ENCODE assay signal across 8 cellular contexts in the genomic region with DNA sequence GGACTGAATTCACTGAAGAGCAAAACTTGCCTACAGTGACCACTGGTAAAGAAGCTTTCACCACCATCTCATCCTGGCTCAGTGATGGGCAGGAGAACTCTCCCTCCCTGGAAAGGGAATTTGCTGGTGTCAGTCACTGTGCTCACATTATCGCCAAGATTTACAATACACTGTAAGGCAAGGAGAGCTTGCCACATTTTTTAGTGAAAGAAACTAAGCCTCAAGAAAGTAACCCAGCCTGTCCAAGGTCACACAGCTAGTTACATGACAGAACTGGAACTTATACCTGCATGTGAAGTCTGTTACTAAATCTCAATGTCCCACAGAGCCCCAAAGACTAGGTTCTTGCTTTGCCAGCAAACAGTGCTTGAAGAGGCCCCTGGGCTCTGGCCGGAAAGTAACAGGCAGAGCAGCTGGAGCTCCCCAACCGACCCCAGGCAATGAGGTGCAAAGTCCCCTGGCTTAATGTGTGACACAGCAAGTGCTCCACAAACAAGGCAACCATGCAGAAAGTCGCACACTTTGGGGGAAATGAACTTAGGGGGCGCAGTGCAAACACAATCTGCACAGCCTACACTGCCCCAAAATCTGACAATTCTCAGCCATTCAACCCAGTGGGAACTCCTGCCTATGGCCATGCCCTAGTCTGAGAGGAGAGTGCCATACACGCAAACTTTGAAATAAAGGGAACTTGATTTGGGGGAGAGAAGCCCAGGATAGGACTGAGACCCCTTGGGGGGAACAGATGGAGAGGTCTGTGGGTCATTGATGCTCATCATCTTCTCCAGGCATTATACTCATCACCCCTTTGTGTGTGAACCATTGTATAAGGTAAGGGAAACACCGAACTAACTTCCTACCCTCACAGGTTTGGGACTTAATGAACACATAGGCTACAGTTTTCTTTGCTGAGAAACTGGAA. TPM values are rescaled to one million over a fixed set of nuclear protein-coding genes. Genes with fewer than 3 reads are reported as not detected.
DNase-seq lines count a peak whose midpoint lies in the region; ATAC-seq and TF ChIP-seq lines count a peak whose summit lies in the region.

No MANE protein-coding gene starts in this region.

- H3K4me3 ChIP-seq in cardiac muscle cell (peak overlapping the region; percentile 6), esophagus (ENCODE audit: low read depth in 1 of 2, low read length in 2 of 2) (peak overlapping the region; percentile 77 to 91), ovary (peak overlapping the region; percentile 96)

- H3K27ac ChIP-seq in cardiac muscle cell: peak overlapping the region; percentile 22
- peak overlapping the region; percentile 100 for H3K27ac ChIP-seq in VCaP
- peak overlapping the region; percentile 94 to 95 for H3K27ac ChIP-seq in esophagus (ENCODE audit: low read depth in 2 of 2, low read length in 1 of 2)
- no peak overlapping the region for H3K27ac ChIP-seq in ovary

- H3K27me3 ChIP-seq in cardiac muscle cell (no peaks in the 10 kb centered on the region), esophagus (ENCODE audit: control insufficient read depth in 1 of 2, insufficient read depth in 2 of 2, low read length in 2 of 2) (no peaks in the 10 kb centered on the region), ovary (no peaks in the 10 kb centered on the region)

- no peaks in the 10 kb centered on the region for H3K36me3 ChIP-seq in cardiac muscle cell
- peaks cover 0 to 3% of the 10 kb centered on the region in 2 donors for H3K36me3 ChIP-seq in esophagus (ENCODE audit: control insufficient read depth in 2 of 2, insufficient read depth in 2 of 2, low read length in 1 of 2)
- no peaks in the 10 kb centered on the region for H3K36me3 ChIP-seq in ovary

- TF ChIP-seq CTCF in cardiac muscle cell (IDR thresholded peaks at IDR 0.05; ENCODE audit: low read depth, low read length) (no peak), VCaP (conservative IDR thresholded peaks at IDR 0.05) (no peak), ovary (IDR thresholded peaks at IDR 0.05) (no peak)

- no peak for TF ChIP-seq EP300 in ovary (IDR thresholded peaks at IDR 0.05)

- DNase-seq in cardiac muscle cell (ENCODE audit: low read depth in 1 of 2, low spot score in 1 of 2) (no peak), Right ventricle myocardium inferior (ENCODE audit: missing footprints) (no peak), ovary (peak in 1 of 5 donors; percentile 22), SKM-1 treated with dmso at 0.1 percent for 144 hours (lab: John Stamatoyannopoulos, UW; ENCODE audit: unreplicated experiment) (no peak), AG08396 (ENCODE audit: low spot score) (no peak), dermis blood vessel endothelial cell (no peak)

- 17 to 21% methylated on average over 7 of the region's 7 CpGs for WGBS in esophagus, 2 donors
- WGBS in ovary, 3 donors: 55 to 57% (median 55%) methylated on average over 7 of the region's 7 CpGs

- no peak for TF ChIP-seq POLR2A in ovary (IDR thresholded peaks at IDR 0.05)

- intact Hi-C loops in Right ventricle myocardium inferior (cut with DNase I) (loop anchor here (5.0 kb wide), 1 partner anchor 148 kb away; no protein-coding TSS in a partner anchor), ovary (cut with DNase I) (no loop called here)

- no peak for ATAC-seq in Right ventricle myocardium inferior

- H3K9me3 ChIP-seq in cardiac muscle cell (ENCODE audit: low read depth) (no peaks in the 10 kb centered on the region), esophagus (ENCODE audit: control insufficient read depth in 2 of 2, insufficient read depth in 1 of 2, low read depth in 1 of 2, low read length in 1 of 2) (no peaks in the 10 kb centered on the region), ovary (no peaks in the 10 kb centered on the region)

- H3K4me1 ChIP-seq in cardiac muscle cell (ENCODE audit: low read depth) (peaks cover 34% of the 10 kb centered on the region), esophagus (ENCODE audit: control insufficient read depth in 2 of 2, insufficient read depth in 2 of 2, low read length in 1 of 2) (peaks cover 13 to 20% of the 10 kb centered on the region in 2 donors), ovary (ENCODE audit: insufficient read depth) (peaks cover 23% of the 10 kb centered on the region)

RNA-seq across cellular contexts. Expression of gene BCL2L1, which starts 1.9 kb away (rescaled TPM):
- total RNA-seq in cardiac muscle cell (74.6 and 81.2 TPM in 2 replicates), Right ventricle myocardium inferior (55.2 TPM), ovary (10 to 100 TPM; 21.7 to 65.1 (median 40.4) TPM), dermis blood vessel endothelial cell (46.1 and 62.9 TPM in 2 replicates)
- polyA plus RNA-seq in cardiac muscle cell (37.8 and 40.5 TPM in 2 replicates), esophagus (10 to 100 TPM; 60.0 to 80.9 TPM), ovary (10 to 100 TPM; 31.6 to 35.6 TPM)

RNA-seq across cellular contexts. Expression of gene TPX2, which starts 18.3 kb away (rescaled TPM):
- total RNA-seq in cardiac muscle cell (15.2 and 120 TPM in 2 replicates), Right ventricle myocardium inferior (1.2 TPM), ovary (1 to 10 TPM in 2 of 7 donors, under 1 TPM in 5; 0.10 to 1.6 (median 0.47) TPM), dermis blood vessel endothelial cell (16.5 and 81.7 TPM in 2 replicates)
- polyA plus RNA-seq in cardiac muscle cell (12.3 and 91.0 TPM in 2 replicates), esophagus (10 to 100 TPM in 1 of 2 donors, 1 to 10 TPM in 1; 9.1 to 13.6 TPM), ovary (1 to 10 TPM in 1 of 2 donors, under 1 TPM in 1; 0.91 to 5.2 TPM)

Comparison
In these comparisons a context has a peak if more than half of its experiments do, and no peak if none do; other contexts are left out.
1. H3K27ac ChIP-seq: peak in cardiac muscle cell (single experiment), VCaP (single experiment) and esophagus (2 of 2); none in ovary (0 of 2).
2. H3K4me3 ChIP-seq: peak in every context shown above with its lines; median percentile 96 in ovary; 84 in esophagus; 6 in cardiac muscle cell.